In the genomic region with DNA sequence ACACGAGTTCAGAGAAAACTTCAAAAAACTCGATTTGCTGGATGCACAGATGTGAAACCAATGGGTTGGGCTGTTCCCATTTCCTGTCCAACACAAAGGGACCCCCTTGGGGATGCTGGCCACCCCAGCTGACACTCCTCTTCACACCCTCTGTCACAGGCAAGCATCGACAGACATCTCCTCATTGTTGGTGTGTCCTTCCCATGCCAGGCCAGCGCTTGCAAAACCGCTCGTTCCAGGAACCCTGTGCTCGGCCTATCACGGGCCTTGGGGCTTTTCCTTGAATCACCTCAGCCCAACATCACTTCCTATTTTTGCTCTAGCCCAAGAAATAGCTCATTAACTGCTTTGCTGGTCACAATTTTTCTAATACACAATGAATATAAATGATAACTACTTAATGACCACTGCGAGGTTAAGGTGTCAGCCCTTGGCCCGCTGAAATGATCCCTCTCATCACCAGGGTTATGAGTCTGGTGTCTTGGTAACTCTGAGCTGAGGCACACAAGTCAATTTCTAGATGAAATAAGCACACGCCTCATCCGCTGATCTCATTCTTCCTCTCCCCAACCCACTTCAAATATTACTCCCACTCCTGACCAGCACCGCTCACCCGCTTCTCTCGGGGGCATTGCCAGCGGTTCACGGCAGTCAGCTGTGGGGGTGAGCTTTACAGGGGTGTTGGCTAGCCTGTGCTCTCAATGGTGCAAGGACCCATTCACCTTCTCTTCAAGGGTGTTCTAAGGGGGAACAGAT, we compare ENCODE assay signal across 17 cellular contexts. TPM values are rescaled to one million over a fixed set of nuclear protein-coding genes. Genes with fewer than 3 reads are reported as not detected.
DNase-seq lines count a peak whose midpoint lies in the region; ATAC-seq and TF ChIP-seq lines count a peak whose summit lies in the region.
"Had no signal": no experiment of that assay in that cellular context is flagged by ENCODE, and none has a peak within 500 bp of the region (broad histone marks: within the 10 kb centered on the region; RNA-seq: fewer than 3 reads in every experiment).

No MANE protein-coding gene starts in this region.

- peaks cover 58% of the 10 kb centered on the region for H3K36me3 Mint-ChIP-seq in activated naive CD8-positive, alpha-beta T cell treated with anti-CD3 and anti-CD28 coated beads for 36 hours
- peaks cover 60% of the 10 kb centered on the region for H3K36me3 Mint-ChIP-seq in stimulated activated naive CD8-positive, alpha-beta T cell treated with anti-CD3 and anti-CD28 coated beads, Interleukin-15, Interleukin-2, amounts not matched to agents 100 ng/mL and 50 ng/mL, for 24 hours (ENCODE audit: low read depth)

- in situ Hi-C loops in GM13977 (cut with MboI; ENCODE audit: low pct_unique_long_range_greater_than_20kb, low sequenced_read_pairs, unreplicated experiment) = no loop called here

- H3K4me3 Mint-ChIP-seq in activated naive CD8-positive, alpha-beta T cell treated with anti-CD3 and anti-CD28 coated beads for 36 hours = peak overlapping the region; percentile 65
- peak overlapping the region; percentile 55 for H3K4me3 Mint-ChIP-seq in stimulated activated naive CD8-positive, alpha-beta T cell treated with anti-CD3 and anti-CD28 coated beads, Interleukin-15, Interleukin-2, amounts not matched to agents 100 ng/mL and 50 ng/mL, for 24 hours

- H3K9me3 Mint-ChIP-seq in activated naive CD8-positive, alpha-beta T cell treated with anti-CD3 and anti-CD28 coated beads for 36 hours = no peaks in the 10 kb centered on the region
- H3K9me3 Mint-ChIP-seq in stimulated activated naive CD8-positive, alpha-beta T cell treated with anti-CD3 and anti-CD28 coated beads, Interleukin-15, Interleukin-2, amounts not matched to agents 100 ng/mL and 50 ng/mL, for 24 hours = no peaks in the 10 kb centered on the region

- H3K4me1 Mint-ChIP-seq in activated naive CD8-positive, alpha-beta T cell treated with anti-CD3 and anti-CD28 coated beads for 36 hours = peaks cover 62% of the 10 kb centered on the region
- H3K4me1 Mint-ChIP-seq in stimulated activated naive CD8-positive, alpha-beta T cell treated with anti-CD3 and anti-CD28 coated beads, Interleukin-15, Interleukin-2, amounts not matched to agents 100 ng/mL and 50 ng/mL, for 24 hours (ENCODE audit: low read depth) = peaks cover 45% of the 10 kb centered on the region

- no peak for ATAC-seq in GM21367 (IDR thresholded peaks at IDR 0.05; ENCODE audit: unreplicated experiment)
- ATAC-seq in GM18909 (IDR thresholded peaks at IDR 0.05; ENCODE audit: poor library complexity, unreplicated experiment) = no peak
- ATAC-seq: foreskin keratinocyte, left lung had no signal

- peak; percentile 67 for DNase-seq in activated effector memory CD4-positive, alpha-beta T cell treated with anti-CD3 and anti-CD28 coated beads, Interleukin-2, amount 50 U/mL, for 16 hours
- no peak for DNase-seq in activated effector memory CD4-positive, alpha-beta T cell treated with Interleukin-2 at 50 U/mL for 16 hours
- peak; percentile 23 for DNase-seq in UCSD-AML1 (lab: John Stamatoyannopoulos, UW; ENCODE audit: unreplicated experiment)
- peak; percentile 27 for DNase-seq in activated naive CD8-positive, alpha-beta T cell treated with anti-CD3 and anti-CD28 coated beads for 36 hours
- DNase-seq in GM13977 (ENCODE audit: low spot score) = no peak
- DNase-seq: adrenal gland; foreskin keratinocyte; HCEC 1CT; KG1; NCI-H1436 treated with DMSO at 0.1 percent for 48 hours; NCI-H345; NK-92 treated with Interleukin-12 subunit alpha and Interleukin-12 subunit beta, amount 100 ng/mL, for 24 hours; ovary had no signal

- H3K27ac Mint-ChIP-seq in activated naive CD8-positive, alpha-beta T cell treated with anti-CD3 and anti-CD28 coated beads for 36 hours = peak overlapping the region; percentile 81
- peak overlapping the region; percentile 82 for H3K27ac Mint-ChIP-seq in stimulated activated naive CD8-positive, alpha-beta T cell treated with anti-CD3 and anti-CD28 coated beads, Interleukin-15, Interleukin-2, amounts not matched to agents 100 ng/mL and 50 ng/mL, for 24 hours

- no peak for TF ChIP-seq CTCF in GM13977 (IDR thresholded peaks at IDR 0.05; ENCODE audit: extremely low read depth, insufficient read depth, missing control alignments)

- no peaks in the 10 kb centered on the region for H3K27me3 Mint-ChIP-seq in activated naive CD8-positive, alpha-beta T cell treated with anti-CD3 and anti-CD28 coated beads for 36 hours
- no peaks in the 10 kb centered on the region for H3K27me3 Mint-ChIP-seq in stimulated activated naive CD8-positive, alpha-beta T cell treated with anti-CD3 and anti-CD28 coated beads, Interleukin-15, Interleukin-2, amounts not matched to agents 100 ng/mL and 50 ng/mL, for 24 hours

RNA-seq across cellular contexts. Expression of a gene that starts 32.3 kb away (rescaled TPM):
- 10 to 100 TPM; 32.3 to 36.0 TPM for total RNA-seq in activated naive CD8-positive, alpha-beta T cell treated with anti-CD3 and anti-CD28 coated beads for 36 hours

Comparison
In these comparisons a context has a peak if more than half of its experiments do, and no peak if none do; other contexts are left out.
1. DNase-seq: peak in activated effector memory CD4-positive, alpha-beta T cell treated with anti-CD3 and anti-CD28 coated beads, Interleukin-2, amount 50 U/mL, for 16 hours (single experiment), UCSD-AML1 (single experiment) and activated naive CD8-positive, alpha-beta T cell treated with anti-CD3 and anti-CD28 coated beads for 36 hours (single experiment); none in activated effector memory CD4-positive, alpha-beta T cell treated with Interleukin-2 at 50 U/mL for 16 hours (single experiment) and GM13977 (single experiment).